ENCODE assay signal across 8 cellular contexts in genomic region chr22:41681616-41682015, GRCh38. TPM values are rescaled to one million over a fixed set of nuclear protein-coding genes. Genes with fewer than 3 reads are reported as not detected.
DNase-seq lines count a peak whose midpoint lies in the region; ATAC-seq and TF ChIP-seq lines count a peak whose summit lies in the region.

No MANE protein-coding gene starts in this region.

- no peaks in the 10 kb centered on the region for H3K9me3 ChIP-seq in mammary epithelial cell (replicated peaks; ENCODE audit: insufficient read depth, low read length)
- H3K9me3 ChIP-seq in mesenchymal stem cell (ENCODE audit: control insufficient read depth, low read length), result no peaks in the 10 kb centered on the region
- H3K9me3 ChIP-seq in uterus, result no peaks in the 10 kb centered on the region

- H3K79me1 ChIP-seq in mesenchymal stem cell (replicated peaks; ENCODE audit: low read length, poor library complexity, severe bottlenecking), result peaks cover 11% of the 10 kb centered on the region

- H3K18ac ChIP-seq in mesenchymal stem cell (ENCODE audit: low read depth in 1 of 2, low read length in 2 of 2), result no peak overlapping the region

- no peaks in the 10 kb centered on the region for H4K20me1 ChIP-seq in mammary epithelial cell (ENCODE audit: insufficient read depth, low read length)

- peak overlapping the region; percentile 76 for H3K4me2 ChIP-seq in mammary epithelial cell (ENCODE audit: insufficient read depth, low read depth, low read length)
- H3K4me2 ChIP-seq in mesenchymal stem cell (ENCODE audit: low read length, poor library complexity, severe bottlenecking), result peak overlapping the region; percentile 26

- DNase-seq in AG10803 (ENCODE audit: low read depth), result no peak
- peak; percentile 43 for DNase-seq in NCI-H1105 treated with DMSO at 0.1 percent for 48 hours (lab: John Stamatoyannopoulos, UW)
- DNase-seq in mammary epithelial cell, result no peak
- no peak for DNase-seq in mesenchymal stem cell
- DNase-seq in uterus, result no peak
- no peak for DNase-seq in AG08396 (ENCODE audit: low spot score)
- no peak for DNase-seq in G401 (ENCODE audit: low spot score)

- H4K8ac ChIP-seq in mesenchymal stem cell (ENCODE audit: low read length), result no peak overlapping the region

- no peak overlapping the region for H2BK12ac ChIP-seq in mesenchymal stem cell (ENCODE audit: low read length in 2 of 2)

- H2BK15ac ChIP-seq in mesenchymal stem cell (ENCODE audit: low read depth, poor library complexity, severe bottlenecking), result no peak overlapping the region

- H3K36me3 ChIP-seq in mammary epithelial cell (ENCODE audit: insufficient read depth, low read length) (peaks cover 22% of the 10 kb centered on the region), mesenchymal stem cell (ENCODE audit: control insufficient read depth in 1 of 2, insufficient read depth in 2 of 2, low read depth in 1 of 2, low read length in 2 of 2) (peaks cover 15 to 33% of the 10 kb centered on the region in 2 experiments), uterus (no peaks in the 10 kb centered on the region)

- no peak for TF ChIP-seq POLR2A in uterus (IDR thresholded peaks at IDR 0.05)

- H3K4me3 ChIP-seq in AG10803 (ENCODE audit: low read length), result peak overlapping the region; percentile 83
- peak overlapping the region; percentile 63 to 78 (median 74) for H3K4me3 ChIP-seq in mammary epithelial cell (replicated peaks in 1 of 3; ENCODE audit: insufficient read depth in 1 of 3, low read depth in 2 of 3, low read length in 3 of 3)
- H3K4me3 ChIP-seq in mesenchymal stem cell (ENCODE audit: insufficient read depth in 1 of 2, low read depth in 1 of 2, low read length in 2 of 2), result peak overlapping the region; percentile 26 to 93
- H3K4me3 ChIP-seq in uterus, result peak overlapping the region; percentile 44 to 60

- no TSS peak for BruUV-seq in mammary epithelial cell (replicated peaks; lab: Mats Ljungman, UMichigan)

- H2AFZ ChIP-seq in mammary epithelial cell (ENCODE audit: low read depth, low read length), result no peak overlapping the region
- H2AFZ ChIP-seq in mesenchymal stem cell (ENCODE audit: low read depth, low read length), result no peak overlapping the region

- CTCF ChIA-PET in mammary epithelial cell (lab: Charles Lee; ENCODE audit: low non-redundant PET), result no interaction called here

- H3K9ac ChIP-seq in mammary epithelial cell (ENCODE audit: insufficient read depth, low read length), result peak overlapping the region; percentile 82
- peak overlapping the region; percentile 99 for H3K9ac ChIP-seq in mesenchymal stem cell (ENCODE audit: low read length)

- WGBS in mammary epithelial cell (ENCODE audit: low coverage, missing lambda C conversion rate), result 48% methylated on average over 14 of the region's 14 CpGs
- 97% methylated on average over 6 of the region's 14 CpGs for whole genome bisulfite sequencing in mesenchymal stem cell

- no peak overlapping the region for H3K4ac ChIP-seq in mesenchymal stem cell (ENCODE audit: low read depth in 1 of 2, low read length in 2 of 2)

- peaks cover 94% of the 10 kb centered on the region for H3K79me2 ChIP-seq in mammary epithelial cell (ENCODE audit: insufficient read depth, low read length)

- no peak overlapping the region for H2BK120ac ChIP-seq in mesenchymal stem cell (ENCODE audit: low read depth, low read length)

- no peak for TF ChIP-seq CTCF in AG10803 (conservative IDR thresholded peaks at IDR 0.05; ENCODE audit: low read length)
- TF ChIP-seq CTCF in mammary epithelial cell (conservative IDR thresholded peaks at IDR 0.05 in 1 of 2, IDR thresholded peaks at IDR 0.05 in 1 of 2; ENCODE audit: extremely low read depth in 1 of 2, insufficient read depth in 1 of 2, low read depth in 1 of 2, low read length in 2 of 2), result no peak
- no peak for TF ChIP-seq CTCF in uterus (IDR thresholded peaks at IDR 0.05)

- intact Hi-C loops in mammary epithelial cell (cut with micrococcal nuclease), result no loop called here
- intact Hi-C loops in uterus (cut with DNase I; ENCODE audit: low total_unique reads), result no loop called here

- dilution Hi-C loops in mammary epithelial cell (cut with HindIII; ENCODE audit: low sequenced_read_pairs), result no loop called here

- no peak overlapping the region for H2BK5ac ChIP-seq in mesenchymal stem cell (ENCODE audit: low read depth, low read length, poor library complexity, severe bottlenecking)

- H3K27me3 ChIP-seq in mammary epithelial cell (ENCODE audit: insufficient read depth, low read length), result no peaks in the 10 kb centered on the region
- no peaks in the 10 kb centered on the region for H3K27me3 ChIP-seq in mesenchymal stem cell (ENCODE audit: control insufficient read depth in 1 of 2, insufficient read depth in 1 of 2, low read length in 2 of 2)
- no peaks in the 10 kb centered on the region for H3K27me3 ChIP-seq in uterus

- H4K91ac ChIP-seq in mesenchymal stem cell (ENCODE audit: low read length), result no peak overlapping the region

- H2AK5ac ChIP-seq in mesenchymal stem cell (ENCODE audit: low read length, severe bottlenecking), result no peak overlapping the region

- no peak overlapping the region for H3K23ac ChIP-seq in mesenchymal stem cell (ENCODE audit: low read length in 2 of 2)

- peak overlapping the region; percentile 76 for H3K27ac ChIP-seq in mammary epithelial cell (ENCODE audit: insufficient read depth, low read depth, low read length)
- H3K27ac ChIP-seq in mesenchymal stem cell (ENCODE audit: low read length, poor library complexity, severe bottlenecking), result no peak overlapping the region
- peak overlapping the region; percentile 83 to 93 for H3K27ac ChIP-seq in uterus

- no peak for ATAC-seq in GM18498 (IDR thresholded peaks at IDR 0.05; ENCODE audit: unreplicated experiment)

- H3K4me1 ChIP-seq in mammary epithelial cell (ENCODE audit: insufficient read depth, low read length) (no peaks in the 10 kb centered on the region), mesenchymal stem cell (ENCODE audit: control insufficient read depth, insufficient read depth, low read depth, low read length) (peaks cover 4% of the 10 kb centered on the region), uterus (no peaks in the 10 kb centered on the region)

- no peak overlapping the region for H3K14ac ChIP-seq in mesenchymal stem cell (ENCODE audit: low read length in 2 of 2)

- in situ Hi-C loops in mammary epithelial cell (cut with MboI; ENCODE audit: low sequenced_read_pairs in 2 of 2) (no loop called here), G401 (cut with HindIII; ENCODE audit: low sequenced_read_pairs) (no loop called here)

RNA-seq across cellular contexts. Expression of gene SNU13, which starts 7.1 kb away (rescaled TPM):
- total RNA-seq in mammary epithelial cell, result 100 to 1,000 TPM in 1 of 2 donors, 10 to 100 TPM in 1; 73.0 to 187 TPM
- polyA plus RNA-seq in mammary epithelial cell, result 265 TPM
- 125 TPM for polyA minus RNA-seq in mammary epithelial cell
- 122 TPM for polyA plus RNA-seq in mesenchymal stem cell (2013, experiment 1 of 2)
- 130 TPM for polyA plus RNA-seq in mesenchymal stem cell (2013, experiment 2 of 2)
- 100 to 1,000 TPM in 2 of 4 donors, 10 to 100 TPM in 2; 62.1 to 136 (median 96.2) TPM for total RNA-seq in uterus
- total RNA-seq in G401 (2014; rRNA removed; shearing (Covaris generic)), result 152 and 186 TPM in 2 replicates

RNA-seq across cellular contexts. Expression of gene MEI1, which starts 17.7 kb away (rescaled TPM):
- total RNA-seq in mammary epithelial cell, result under 1 TPM in 1 of 2 donors, not detected in 1; 0.33 TPM
- 0.07 TPM for polyA plus RNA-seq in mammary epithelial cell
- not detected for polyA minus RNA-seq in mammary epithelial cell
- polyA plus RNA-seq in mesenchymal stem cell (2013, experiment 1 of 2), result 0.50 TPM
- 0.27 TPM for polyA plus RNA-seq in mesenchymal stem cell (2013, experiment 2 of 2)
- 1 to 10 TPM in 1 of 4 donors, under 1 TPM in 1, not detected in 2; 0.70 to 1.9 TPM for total RNA-seq in uterus
- total RNA-seq in G401 (2014; rRNA removed; shearing (Covaris generic)), result not detected in 2 replicates
